9 cellular contexts compared by ENCODE assay signal in the genomic region with DNA sequence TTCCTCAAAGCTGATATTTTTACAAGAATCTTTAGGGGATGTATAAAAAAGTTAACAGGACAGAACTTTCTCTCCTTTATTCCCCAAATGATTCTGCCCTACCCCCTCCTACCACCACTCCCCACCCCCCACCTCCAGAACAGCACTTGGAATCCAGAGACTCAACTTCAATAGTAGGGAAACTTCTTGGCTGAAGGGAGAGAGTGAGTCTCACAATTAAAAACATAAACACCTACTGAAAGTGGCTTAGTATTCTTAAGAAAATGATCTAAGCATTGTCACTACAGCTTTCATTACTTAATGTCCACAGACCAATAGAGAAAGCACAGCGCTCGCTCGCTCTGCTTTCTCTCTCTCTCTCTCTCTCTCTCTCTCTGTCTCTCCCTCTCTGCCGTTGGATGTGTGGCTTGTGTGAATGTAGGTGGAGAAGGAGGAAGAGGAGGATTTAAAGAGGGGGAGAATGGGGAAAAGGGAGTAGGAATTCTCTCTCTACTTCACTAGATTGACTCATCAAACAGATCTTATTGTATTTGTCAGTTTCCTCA. TPM values are rescaled to one million over a fixed set of nuclear protein-coding genes. Genes with fewer than 3 reads are reported as not detected.
DNase-seq lines count a peak whose midpoint lies in the region; ATAC-seq and TF ChIP-seq lines count a peak whose summit lies in the region.
"Had no signal": no experiment of that assay in that cellular context is flagged by ENCODE, and none has a peak within 500 bp of the region (broad histone marks: within the 10 kb centered on the region; RNA-seq: fewer than 3 reads in every experiment).

No MANE protein-coding gene starts in this region.

- intact Hi-C loops in A673 (cut with micrococcal nuclease; ENCODE audit: unreplicated experiment) (loop anchor here (10.0 kb wide), 1 partner anchor 259 kb away; no protein-coding TSS in a partner anchor), uterus (cut with DNase I; ENCODE audit: low total_unique reads) (no loop called here)

- H2AFZ ChIP-seq in mesenchymal stem cell (ENCODE audit: low read depth, low read length): no peak overlapping the region

- no peak overlapping the region for H3K23ac ChIP-seq in mesenchymal stem cell (ENCODE audit: low read length in 2 of 2)

- H3K4me2 ChIP-seq in mesenchymal stem cell (ENCODE audit: low read length, poor library complexity, severe bottlenecking): peak overlapping the region; percentile 50

- H4K91ac ChIP-seq in mesenchymal stem cell (ENCODE audit: low read length): no peak overlapping the region

- H3K27me3 ChIP-seq in A673 (replicated peaks; ENCODE audit: insufficient read depth, low read depth, low read length, poor library complexity) (no peaks in the 10 kb centered on the region), HUES48 (ENCODE audit: control insufficient read depth, insufficient read depth, low read length) (no peaks in the 10 kb centered on the region), mesenchymal stem cell (ENCODE audit: control insufficient read depth in 1 of 2, insufficient read depth in 1 of 2, low read length in 2 of 2) (no peaks in the 10 kb centered on the region), uterus (no peaks in the 10 kb centered on the region)

- no TSS peak for BruUV-seq in A673 (replicated peaks; lab: Mats Ljungman, UMichigan)

- POLR2A ChIA-PET in A673 (lab: Charles Lee; ENCODE audit: low non-redundant PET): interaction anchor here (0.6 kb wide), 1 partner anchor 989 kb away, joined by 3 read pairs; no protein-coding TSS in a partner anchor

- H3K18ac ChIP-seq in mesenchymal stem cell (ENCODE audit: low read depth in 1 of 2, low read length in 2 of 2): no peak overlapping the region

- 0 out of 2 replicates have a peak overlapping the region, but pooled peaks have one; percentile 6 for H3K9ac ChIP-seq in HUES48 (ENCODE audit: low read depth, low read length)
- peak overlapping the region; percentile 87 for H3K9ac ChIP-seq in mesenchymal stem cell (ENCODE audit: low read length)

- no peak for TF ChIP-seq POLR2A in uterus (IDR thresholded peaks at IDR 0.05)

- H3K4me3 ChIP-seq in A673 (ENCODE audit: low read depth, low read length, poor library complexity, severe bottlenecking): peak overlapping the region; percentile 56
- peak overlapping the region; percentile 87 for H3K4me3 ChIP-seq in HUES48 (ENCODE audit: low read depth, low read length)
- H3K4me3 ChIP-seq in mesenchymal stem cell (ENCODE audit: insufficient read depth in 1 of 2, low read depth in 1 of 2, low read length in 2 of 2): peak overlapping the region in 1 of 2 experiments; percentile 84
- no peak overlapping the region for H3K4me3 ChIP-seq in uterus

- H3K9me3 ChIP-seq in A673 (ENCODE audit: low read depth, low read length, poor library complexity, severe bottlenecking) (no peaks in the 10 kb centered on the region), HUES48 (ENCODE audit: control insufficient read depth, insufficient read depth, low read length) (no peaks in the 10 kb centered on the region), mesenchymal stem cell (ENCODE audit: control insufficient read depth, low read length) (no peaks in the 10 kb centered on the region), uterus (no peaks in the 10 kb centered on the region)

- H2AK5ac ChIP-seq in mesenchymal stem cell (ENCODE audit: low read length, severe bottlenecking): no peak overlapping the region

- no peak overlapping the region for H2BK5ac ChIP-seq in mesenchymal stem cell (ENCODE audit: low read depth, low read length, poor library complexity, severe bottlenecking)

- H3K27ac ChIP-seq in A673 (ENCODE audit: low read depth, low read length, poor library complexity, severe bottlenecking) (peak overlapping the region; percentile 14), HUES48 (ENCODE audit: low read depth, low read length) (peak overlapping the region; percentile 73), cingulate gyrus (ENCODE audit: low read depth, low read length) (peak overlapping the region; percentile 43), mesenchymal stem cell (ENCODE audit: low read length, poor library complexity, severe bottlenecking) (no peak overlapping the region), uterus (no peak overlapping the region)

- ATAC-seq in HG02938 (IDR thresholded peaks at IDR 0.05; ENCODE audit: unreplicated experiment): no peak

- CTCF ChIA-PET in A673 (lab: Charles Lee): no interaction called here

- H2BK120ac ChIP-seq in mesenchymal stem cell (ENCODE audit: low read depth, low read length): peak overlapping the region; percentile 34

- DNase-seq in A673 (ENCODE audit: low spot score) (no peak), mesenchymal stem cell (peak; percentile 89), uterus (no peak)
- DNase-seq in stimulated activated CD4-positive, alpha-beta T cell treated with anti-CD3 and anti-CD28 coated beads, Interleukin-15, amount 100 ng/mL, for 24 hours: no peak
- no peak for DNase-seq in activated CD8-positive, alpha-beta memory T cell treated with anti-CD3 and anti-CD28 coated beads, Interleukin-2, amount 50 U/mL, for 48 hours
- DNase-seq: activated gamma-delta T cell treated with Interleukin-2 at 50 U/mL for 16 hours had no signal

- no peaks in the 10 kb centered on the region for H3K79me1 ChIP-seq in mesenchymal stem cell (replicated peaks; ENCODE audit: low read length, poor library complexity, severe bottlenecking)

- no peaks in the 10 kb centered on the region for H3K36me3 ChIP-seq in A673 (ENCODE audit: insufficient read depth, low read length, poor library complexity, severe bottlenecking)
- no peaks in the 10 kb centered on the region for H3K36me3 ChIP-seq in HUES48 (ENCODE audit: control insufficient read depth, insufficient read depth, low read length)
- no peaks in the 10 kb centered on the region for H3K36me3 ChIP-seq in mesenchymal stem cell (ENCODE audit: control insufficient read depth in 1 of 2, insufficient read depth in 2 of 2, low read depth in 1 of 2, low read length in 2 of 2)
- H3K36me3 ChIP-seq in uterus: no peaks in the 10 kb centered on the region

- WGBS in mesenchymal stem cell: no CpG with 5 or more reads among the region's 4 CpGs

- no peak overlapping the region for H4K8ac ChIP-seq in mesenchymal stem cell (ENCODE audit: low read length)

- TF ChIP-seq CTCF in A673 (conservative IDR thresholded peaks at IDR 0.05; ENCODE audit: low read depth, low read length): no peak
- TF ChIP-seq CTCF in uterus (IDR thresholded peaks at IDR 0.05): no peak

- H2BK15ac ChIP-seq in mesenchymal stem cell (ENCODE audit: low read depth, poor library complexity, severe bottlenecking): no peak overlapping the region

- H3K4me1 ChIP-seq in A673 (ENCODE audit: insufficient read depth, low read length, poor library complexity, severe bottlenecking) (peaks cover 19% of the 10 kb centered on the region), HUES48 (ENCODE audit: control insufficient read depth, insufficient read depth, low read length) (peaks cover 61% of the 10 kb centered on the region), mesenchymal stem cell (ENCODE audit: control insufficient read depth, insufficient read depth, low read depth, low read length) (no peaks in the 10 kb centered on the region), uterus (no peaks in the 10 kb centered on the region)

- H3K4ac ChIP-seq in mesenchymal stem cell (ENCODE audit: low read depth in 1 of 2, low read length in 2 of 2): no peak overlapping the region

- no peak overlapping the region for H2BK12ac ChIP-seq in mesenchymal stem cell (ENCODE audit: low read length in 2 of 2)

- H3K14ac ChIP-seq in mesenchymal stem cell (ENCODE audit: low read length in 2 of 2): no peak overlapping the region

RNA-seq across cellular contexts. Expression of gene SEMA3A, which starts 1.5 kb away (rescaled TPM):
- total RNA-seq in A673 (2021) (22.8 and 26.9 TPM in 2 replicates), uterus (10 to 100 TPM in 1 of 4 donors, 1 to 10 TPM in 3; 3.1 to 88.9 (median 6.5) TPM)
- 73.1 TPM for polyA plus RNA-seq in mesenchymal stem cell (2013, experiment 1 of 2)
- 75.5 TPM for polyA plus RNA-seq in mesenchymal stem cell (2013, experiment 2 of 2)

Comparison
In these comparisons a context has a peak if more than half of its experiments do, and no peak if none do; other contexts are left out.
1. H3K27ac ChIP-seq: peak in A673 (single experiment), HUES48 (single experiment) and cingulate gyrus (single experiment); none in mesenchymal stem cell (single experiment) and uterus (0 of 2).
2. H3K4me3 ChIP-seq: peak in A673 (single experiment) and HUES48 (single experiment); none in uterus (0 of 2).